19 cellular contexts compared by ENCODE assay signal in genomic region chr20:13313201-13313600, GRCh38.
A peak's percentile ranks its signal among the peaks of the same experiment; 100 is the strongest.
DNase-seq lines count a peak whose midpoint lies in the region; ATAC-seq, FAIRE-seq and TF ChIP-seq lines count a peak whose summit lies in the region.
"Had no signal": no experiment of that assay in that cellular context is flagged by ENCODE, and none has a peak within 500 bp of the region (broad histone marks: within the 10 kb centered on the region; RNA-seq: fewer than 3 reads in every experiment).

No MANE protein-coding gene starts in this region.

- H3K4me3 ChIP-seq in Caco-2 (ENCODE audit: low read depth, low read length) (no peak overlapping the region), H1 (ENCODE audit: extremely low read depth in 1 of 4, insufficient read depth in 2 of 4, low read depth in 3 of 4, low read length in 4 of 4) (no peak overlapping the region), upper lobe of right lung (no peak overlapping the region)
- H3K4me3 ChIP-seq: GM23248 had no signal

- H2BK5ac ChIP-seq in H1 (ENCODE audit: low read depth, low read length), result no peak overlapping the region

- H3K27me3 ChIP-seq in Caco-2 (replicated peaks; ENCODE audit: control insufficient read depth, insufficient read depth, low read length) (no peaks in the 10 kb centered on the region), H1 (replicated peaks in 1 of 4; ENCODE audit: control insufficient read depth in 3 of 4, extremely low read depth in 1 of 4, insufficient read depth in 3 of 4, low read length in 3 of 4) (no peaks in the 10 kb centered on the region), upper lobe of right lung (no peaks in the 10 kb centered on the region)

- peaks cover 39% of the 10 kb centered on the region for H3K4me1 Mint-ChIP-seq in Caco-2 (ENCODE audit: low read depth, unreplicated experiment)
- peaks cover 24% of the 10 kb centered on the region for H3K4me1 Mint-ChIP-seq in activated T-helper 2 cell treated with anti-CD3 and anti-CD28 coated beads, Interferon-gamma antibody, Interleukin-2, Interleukin-4, amounts not matched to agents 10 μg/mL and 5 μg/mL and 100 μg/mL, durations not matched to agents 14 hours and 24 hours and 36 hours (ENCODE audit: low read depth)

- TF ChIP-seq RAD21 in H1 (IDR thresholded peaks at IDR 0.05 in 1 of 2, conservative IDR thresholded peaks at IDR 0.05 in 1 of 2; ENCODE audit: low read depth in 2 of 2, low read length in 2 of 2), result no peak

- no peak overlapping the region for H3K18ac ChIP-seq in H1 (ENCODE audit: extremely low read depth, low read length)

- no peak for TF ChIP-seq CTCF in Caco-2 (IDR thresholded peaks at IDR 0.05; ENCODE audit: insufficient read depth in 1 of 2, low read depth in 1 of 2, low read length in 1 of 2, severe bottlenecking in 1 of 2, unreplicated experiment in 1 of 2)
- TF ChIP-seq CTCF in H1 (IDR thresholded peaks at IDR 0.05; ENCODE audit: control extremely low read depth in 1 of 3, insufficient read depth in 1 of 3, low read depth in 1 of 3, low read length in 3 of 3), result no peak
- TF ChIP-seq CTCF in upper lobe of right lung (IDR thresholded peaks at IDR 0.05), result no peak

- H3K4me1 ChIP-seq in Caco-2 (peaks cover 24% of the 10 kb centered on the region), H1 (replicated peaks in 1 of 4; ENCODE audit: control insufficient read depth in 3 of 4, insufficient read depth in 4 of 4, low read length in 3 of 4) (no peaks in the 10 kb centered on the region), upper lobe of right lung (no peaks in the 10 kb centered on the region)
- H3K4me1 ChIP-seq: BE2C had no signal

- H3K9ac ChIP-seq in H1 (replicated peaks in 1 of 4; ENCODE audit: extremely low read depth in 1 of 4, low read depth in 3 of 4, low read length in 3 of 4), result no peak overlapping the region
- H3K9ac ChIP-seq: GM23248 had no signal

- POLR2A ChIA-PET in Caco-2 (lab: Charles Lee) (interaction anchor here (0.6 kb wide), 1 partner anchor 378 kb away, joined by 3 read pairs; no protein-coding TSS in a partner anchor), H1 (lab: Charles Lee; ENCODE audit: partially characterized antibody) (no interaction called here)

- peak; percentile 57 for ATAC-seq in upper lobe of right lung

- H3K36me3 Mint-ChIP-seq in Caco-2 (ENCODE audit: insufficient read depth, unreplicated experiment), result no peaks in the 10 kb centered on the region
- peaks cover 8% of the 10 kb centered on the region for H3K36me3 Mint-ChIP-seq in activated T-helper 2 cell treated with anti-CD3 and anti-CD28 coated beads, Interferon-gamma antibody, Interleukin-2, Interleukin-4, amounts not matched to agents 10 μg/mL and 5 μg/mL and 100 μg/mL, durations not matched to agents 14 hours and 24 hours and 36 hours (ENCODE audit: low read depth)
- H3K36me3 Mint-ChIP-seq: IgD-negative memory B cell had no signal

- H3K79me2 ChIP-seq in H1 (ENCODE audit: control insufficient read depth in 1 of 2, insufficient read depth in 2 of 2, low read length in 2 of 2), result no peaks in the 10 kb centered on the region

- H3K4ac ChIP-seq in H1 (replicated peaks; ENCODE audit: insufficient read length, low read depth, low read length), result no peak overlapping the region

- no peak for FAIRE-seq in H1 (lab: Jason Lieb, UNC)
- FAIRE-seq: HTR-8/SVneo had no signal

- H3K4me3 Mint-ChIP-seq in Caco-2 (ENCODE audit: unreplicated experiment), result no peak overlapping the region
- no peak overlapping the region for H3K4me3 Mint-ChIP-seq in activated T-helper 2 cell treated with anti-CD3 and anti-CD28 coated beads, Interferon-gamma antibody, Interleukin-2, Interleukin-4, amounts not matched to agents 10 μg/mL and 5 μg/mL and 100 μg/mL, durations not matched to agents 14 hours and 24 hours and 36 hours (ENCODE audit: low read depth)
- H3K4me3 Mint-ChIP-seq: CD4-positive, alpha-beta T cell; IgD-negative memory B cell had no signal

- peak overlapping the region; percentile 33 for H3K27ac Mint-ChIP-seq in Caco-2 (ENCODE audit: unreplicated experiment)
- peak overlapping the region; percentile 18 for H3K27ac Mint-ChIP-seq in activated T-helper 2 cell treated with anti-CD3 and anti-CD28 coated beads, Interferon-gamma antibody, Interleukin-2, Interleukin-4, amounts not matched to agents 10 μg/mL and 5 μg/mL and 100 μg/mL, durations not matched to agents 14 hours and 24 hours and 36 hours
- H3K27ac Mint-ChIP-seq: CD4-positive, alpha-beta T cell; IgD-negative memory B cell had no signal

- no peak overlapping the region for H2AK5ac ChIP-seq in H1 (ENCODE audit: low read depth, low read length)

- H4K91ac ChIP-seq in H1 (replicated peaks; ENCODE audit: insufficient read length, low read length), result no peak overlapping the region

- WGBS in H1 (ENCODE audit: extremely low coverage in 1 of 2, insufficient coverage in 1 of 2, insufficient read length in 1 of 2, insufficient replicate concordance in 2 of 2, low coverage in 1 of 2, low lambda C conversion rate in 2 of 2, missing lambda C conversion rate in 1 of 2), 2 experiments, result 88% methylated on average over 5 of the region's 5 CpGs; no CpG with 5 or more reads in 1 of the 2 experiments

- peaks cover 31% of the 10 kb centered on the region for H3K9me3 Mint-ChIP-seq in Caco-2 (ENCODE audit: unreplicated experiment)
- H3K9me3 Mint-ChIP-seq in activated T-helper 2 cell treated with anti-CD3 and anti-CD28 coated beads, Interferon-gamma antibody, Interleukin-2, Interleukin-4, amounts not matched to agents 10 μg/mL and 5 μg/mL and 100 μg/mL, durations not matched to agents 14 hours and 24 hours and 36 hours, result peaks cover 17% of the 10 kb centered on the region

- H2BK12ac ChIP-seq in H1 (ENCODE audit: low read depth, low read length), result no peak overlapping the region

- no peak overlapping the region for H3K14ac ChIP-seq in H1 (ENCODE audit: insufficient read length)

- no peak overlapping the region for H2BK120ac ChIP-seq in H1 (replicated peaks; ENCODE audit: low read depth, low read length)

- H3K4me2 ChIP-seq in H1 (ENCODE audit: insufficient read depth in 1 of 2, low read depth in 2 of 2, low read length in 2 of 2), result no peak overlapping the region

- TF ChIP-seq POLR2A in H1 (IDR thresholded peaks at IDR 0.05; ENCODE audit: control extremely low read depth in 1 of 2, low read depth in 2 of 2, low read length in 2 of 2), result no peak

- 0 out of 2 replicates have a peak overlapping the region, but pooled peaks have one; percentile 11 for H2AFZ ChIP-seq in H1 (ENCODE audit: low read length)
- H2AFZ ChIP-seq: GM23248 had no signal

- H4K5ac ChIP-seq in H1 (ENCODE audit: insufficient read length, low read depth, low read length), result no peak overlapping the region

- H3K79me1 ChIP-seq in H1 (ENCODE audit: low read depth, low read length), result no peaks in the 10 kb centered on the region

- CTCF ChIA-PET in Caco-2 (lab: Charles Lee) (interaction anchor here (1.2 kb wide), 1 partner anchor 10 kb away, joined by 5 read pairs; no protein-coding TSS in a partner anchor), H1 (lab: Charles Lee; ENCODE audit: partially characterized antibody) (interaction anchor here (0.6 to 3.8 kb wide), 2 partner anchors 11 to 171 kb away, joined by 3 to 19 read pairs; no protein-coding TSS in a partner anchor)

- no peaks in the 10 kb centered on the region for H3K23me2 ChIP-seq in H1 (ENCODE audit: low read depth, low read length)

- no peak overlapping the region for H3K23ac ChIP-seq in H1 (ENCODE audit: insufficient read length)

- H3K27ac ChIP-seq in H1 (ENCODE audit: low read depth, low read length) (no peak overlapping the region), upper lobe of right lung (no peak overlapping the region)
- H3K27ac ChIP-seq: GM23248 had no signal

- no peak for TF ChIP-seq EP300 in H1 (IDR thresholded peaks at IDR 0.05; ENCODE audit: borderline replicate concordance in 1 of 2, low read depth in 2 of 2, low read length in 2 of 2)

- no peak overlapping the region for H4K8ac ChIP-seq in H1 (ENCODE audit: extremely low read depth, insufficient read depth, low read length)

- intact Hi-C loops in Caco-2 (cut with micrococcal nuclease; ENCODE audit: unreplicated experiment) (no loop called here), upper lobe of right lung (cut with DNase I) (no loop called here)
- intact Hi-C loops in activated T-helper 2 cell treated with anti-CD3 and anti-CD28 coated beads, Interferon-gamma antibody, Interleukin-2, Interleukin-4, amounts not matched to agents 10 μg/mL and 5 μg/mL and 100 μg/mL, durations not matched to agents 14 hours and 24 hours and 36 hours (cut with micrococcal nuclease), result loop anchor here (2.0 kb wide), 1 partner anchor 28 kb away; no protein-coding TSS in a partner anchor

- H3K36me3 ChIP-seq in Caco-2 (ENCODE audit: control insufficient read depth, insufficient read depth, low read length) (no peaks in the 10 kb centered on the region), H1 (ENCODE audit: control insufficient read depth in 2 of 4, insufficient read depth in 4 of 4, low read length in 3 of 4) (no peaks in the 10 kb centered on the region), upper lobe of right lung (no peaks in the 10 kb centered on the region)
- H3K36me3 ChIP-seq: BE2C had no signal

- DNase-seq in Caco-2 (no peak), H1 (ENCODE audit: low read depth in 1 of 2, low spot score in 2 of 2) (no peak), upper lobe of right lung (no peak), kidney glomerular epithelial cell (lab: John Stamatoyannopoulos, UW) (no peak), iPS-NIHi7 (ENCODE audit: extremely low spot score) (no peak), CD1c-positive myeloid dendritic cell (ENCODE audit: extremely low spot score) (no peak)
- no peak for DNase-seq in activated T-helper 2 cell treated with anti-CD3 and anti-CD28 coated beads, Interferon-gamma antibody, Interleukin-2, Interleukin-4, amounts not matched to agents 10 μg/mL and 5 μg/mL and 100 μg/mL, durations not matched to agents 14 hours and 24 hours and 36 hours (ENCODE audit: low spot score)
- DNase-seq: ACHN; BE2C; C1 segment of cervical spinal cord; Calu3; CD4-positive, alpha-beta T cell; DMS79 treated with DMSO at 0.1 percent for 48 hours; GF-D8; GM23248; H7; KG1 had no signal

- H3K56ac ChIP-seq in H1 (replicated peaks; ENCODE audit: insufficient read length, low read depth, low read length), result no peak overlapping the region

- no peak overlapping the region for H2BK20ac ChIP-seq in H1 (ENCODE audit: low read length)

- no peaks in the 10 kb centered on the region for H4K20me1 ChIP-seq in H1 (replicated peaks in 1 of 2; ENCODE audit: control insufficient read depth in 1 of 2, insufficient read depth in 2 of 2, low read length in 2 of 2)

- no peaks in the 10 kb centered on the region for H3K27me3 Mint-ChIP-seq in Caco-2 (ENCODE audit: insufficient read depth, unreplicated experiment)
- peaks cover 2% of the 10 kb centered on the region for H3K27me3 Mint-ChIP-seq in activated T-helper 2 cell treated with anti-CD3 and anti-CD28 coated beads, Interferon-gamma antibody, Interleukin-2, Interleukin-4, amounts not matched to agents 10 μg/mL and 5 μg/mL and 100 μg/mL, durations not matched to agents 14 hours and 24 hours and 36 hours (ENCODE audit: low read depth)
- H3K27me3 Mint-ChIP-seq: CD4-positive, alpha-beta T cell had no signal

- no peak overlapping the region for H2BK15ac ChIP-seq in H1 (ENCODE audit: low read length)

- no TSS peak for BruUV-seq in Caco-2 (replicated peaks; lab: Mats Ljungman, UMichigan)

- H3K9me3 ChIP-seq in Caco-2 (0 out of 2 replicates have a peak, but pooled peaks cover 4% of the 10 kb centered on the region), H1 (ENCODE audit: insufficient read depth in 2 of 2, low read depth in 1 of 2, low read length in 1 of 2) (0 out of 4 replicates have a peak, but pooled peaks cover 1 to 4% of the 10 kb centered on the region in 2 experiments), upper lobe of right lung (no peaks in the 10 kb centered on the region)
- H3K9me3 ChIP-seq: BE2C had no signal
